7 cellular contexts compared by ENCODE assay signal in the genomic region with DNA sequence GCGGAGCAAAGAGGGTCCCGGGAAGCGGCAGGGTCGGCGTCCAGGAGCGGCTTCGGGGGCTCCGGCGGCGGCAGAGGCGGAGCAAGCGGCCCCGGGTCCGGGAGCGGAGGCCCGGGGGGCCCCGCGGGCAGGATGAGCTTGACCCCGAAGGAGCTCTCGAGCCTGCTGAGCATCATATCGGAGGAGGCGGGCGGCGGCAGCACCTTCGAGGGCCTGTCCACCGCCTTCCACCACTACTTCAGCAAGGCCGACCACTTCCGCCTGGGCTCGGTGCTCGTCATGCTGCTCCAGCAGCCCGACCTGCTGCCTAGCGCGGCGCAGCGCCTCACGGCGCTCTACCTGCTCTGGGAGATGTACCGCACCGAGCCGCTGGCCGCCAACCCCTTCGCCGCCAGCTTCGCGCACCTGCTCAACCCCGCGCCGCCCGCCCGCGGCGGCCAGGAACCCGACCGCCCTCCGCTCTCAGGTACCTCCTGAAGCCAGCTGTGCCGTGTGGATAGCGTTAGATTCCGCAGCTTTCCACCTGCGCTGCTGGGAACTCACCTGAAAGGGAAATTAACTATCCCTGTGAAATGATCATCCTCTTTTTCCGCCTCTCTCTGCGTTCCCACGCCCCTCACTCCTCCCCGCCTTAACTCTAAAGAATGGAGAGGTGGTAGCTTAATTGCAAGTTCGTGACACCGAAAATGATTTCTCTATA. TPM values are rescaled to one million over a fixed set of nuclear protein-coding genes. Genes with fewer than 3 reads are reported as not detected.
DNase-seq lines count a peak whose midpoint lies in the region; ATAC-seq, FAIRE-seq and TF ChIP-seq lines count a peak whose summit lies in the region.

No MANE protein-coding gene starts in this region.

- FAIRE-seq in GM12892 (lab: Jason Lieb, UNC): no peak

- peak; percentile 57 for DNase-seq in GM12892 (ENCODE audit: insufficient read length)
- peak; percentile 69 for DNase-seq in NAMALWA (ENCODE audit: low spot score)
- DNase-seq in WERI-Rb-1: peak; percentile 37
- DNase-seq in cerebellar cortex (ENCODE audit: low spot score): peak; percentile 25
- DNase-seq in left lobe of liver (ENCODE audit: low spot score): peak; percentile 69
- DNase-seq in stimulated activated CD4-positive, alpha-beta T cell treated with anti-CD3 and anti-CD28 coated beads, Interleukin-4, amount 100 ng/mL, for 24 hours: peak; percentile 71

- peaks cover 4 to 15% of the 10 kb centered on the region in 2 experiments; a peak in 2 of 3 replicates for H3K36me3 ChIP-seq in HEK293 (ENCODE audit: control insufficient read depth in 2 of 2, insufficient read depth in 1 of 2, low read length in 2 of 2)
- H3K36me3 ChIP-seq in WERI-Rb-1: peaks cover 26% of the 10 kb centered on the region

- ATAC-seq in left lobe of liver: peak; percentile 68

- 0 out of 2 replicates have a peak, but pooled peaks cover 2% of the 10 kb centered on the region for H3K4me1 ChIP-seq in HEK293 (ENCODE audit: control insufficient read depth, insufficient read depth, low read length)

- TF ChIP-seq CTCF in HEK293 (tag by site-specific recombination; IDR thresholded peaks at IDR 0.05): peak; percentile 18; the same call in 1 of the 2 replicates
- no peak for TF ChIP-seq CTCF in WERI-Rb-1 (IDR thresholded peaks at IDR 0.05; ENCODE audit: low read depth, low read length)

- peak overlapping the region; percentile 98 for H3K4me3 ChIP-seq in HEK293 (ENCODE audit: low read depth, low read length)
- H3K4me3 ChIP-seq in WERI-Rb-1 (ENCODE audit: low read depth, low read length): peak overlapping the region; percentile 51

- CTCF ChIA-PET in HEK293 (lab: Yijun Ruan, JAX): interaction anchor here (0.8 to 4.1 kb wide), 5 partner anchors 13 to 217 kb away, joined by 3 to 24 read pairs (median 3); no protein-coding TSS in a partner anchor

- no peak for TF ChIP-seq POLR2A in GM12892 (IDR thresholded peaks at IDR 0.05; ENCODE audit: low read depth, low read length)

- H3K9me3 ChIP-seq in HEK293 (ENCODE audit: control insufficient read depth, insufficient read depth, low read depth, low read length) (no peaks in the 10 kb centered on the region), WERI-Rb-1 (ENCODE audit: severe bottlenecking) (peaks cover 1% of the 10 kb centered on the region)

- H3K27me3 ChIP-seq in WERI-Rb-1 (ENCODE audit: insufficient read depth, low read depth, severe bottlenecking): no peaks in the 10 kb centered on the region

- H3K27ac ChIP-seq in HEK293 (ENCODE audit: extremely low read depth, low read depth, low read length) (peak overlapping the region; percentile 87), WERI-Rb-1 (peak overlapping the region; percentile 98)

- POLR2A ChIA-PET in HEK293 (lab: Yijun Ruan, JAX): interaction anchor here (1.1 to 2.6 kb wide), 9 partner anchors 12 to 251 kb away, joined by 3 to 8 read pairs (median 4); a partner anchor contains a TSS

TF ChIP-seq in HEK293, 187 proteins besides CTCF, POLR2A, EP300 and RAD21 (continues in another document):
- TF ChIP-seq, protein P1, sequence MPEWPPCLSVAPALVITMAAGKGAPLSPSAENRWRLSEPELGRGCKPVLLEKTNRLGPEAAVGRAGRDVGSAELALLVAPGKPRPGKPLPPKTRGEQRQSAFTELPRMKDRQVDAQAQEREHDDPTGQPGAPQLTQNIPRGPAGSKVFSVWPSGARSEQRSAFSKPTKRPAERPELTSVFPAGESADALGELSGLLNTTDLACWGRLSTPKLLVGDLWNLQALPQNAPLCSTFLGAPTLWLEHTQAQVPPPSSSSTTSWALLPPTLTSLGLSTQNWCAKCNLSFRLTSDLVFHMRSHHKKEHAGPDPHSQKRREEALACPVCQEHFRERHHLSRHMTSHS (tag by site-specific recombination; IDR thresholded peaks at IDR 0.05): no peak
- TF ChIP-seq, protein P2, sequence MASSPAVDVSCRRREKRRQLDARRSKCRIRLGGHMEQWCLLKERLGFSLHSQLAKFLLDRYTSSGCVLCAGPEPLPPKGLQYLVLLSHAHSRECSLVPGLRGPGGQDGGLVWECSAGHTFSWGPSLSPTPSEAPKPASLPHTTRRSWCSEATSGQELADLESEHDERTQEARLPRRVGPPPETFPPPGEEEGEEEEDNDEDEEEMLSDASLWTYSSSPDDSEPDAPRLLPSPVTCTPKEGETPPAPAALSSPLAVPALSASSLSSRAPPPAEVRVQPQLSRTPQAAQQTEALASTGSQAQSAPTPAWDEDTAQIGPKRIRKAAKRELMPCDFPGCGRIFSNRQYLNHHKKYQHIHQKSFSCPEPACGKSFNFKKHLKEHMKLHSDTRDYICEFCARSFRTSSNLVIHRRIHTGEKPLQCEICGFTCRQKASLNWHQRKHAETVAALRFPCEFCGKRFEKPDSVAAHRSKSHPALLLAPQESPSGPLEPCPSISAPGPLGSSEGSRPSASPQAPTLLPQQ (tag by site-specific recombination; IDR thresholded peaks at IDR 0.05): no peak
- TF ChIP-seq ZNF2 (tag by site-specific recombination; IDR thresholded peaks at IDR 0.05): no peak
- TF ChIP-seq, protein P3, sequence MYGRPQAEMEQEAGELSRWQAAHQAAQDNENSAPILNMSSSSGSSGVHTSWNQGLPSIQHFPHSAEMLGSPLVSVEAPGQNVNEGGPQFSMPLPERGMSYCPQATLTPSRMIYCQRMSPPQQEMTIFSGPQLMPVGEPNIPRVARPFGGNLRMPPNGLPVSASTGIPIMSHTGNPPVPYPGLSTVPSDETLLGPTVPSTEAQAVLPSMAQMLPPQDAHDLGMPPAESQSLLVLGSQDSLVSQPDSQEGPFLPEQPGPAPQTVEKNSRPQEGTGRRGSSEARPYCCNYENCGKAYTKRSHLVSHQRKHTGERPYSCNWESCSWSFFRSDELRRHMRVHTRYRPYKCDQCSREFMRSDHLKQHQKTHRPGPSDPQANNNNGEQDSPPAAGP (tag by site-specific recombination; IDR thresholded peaks at IDR 0.05): no peak
- peak; percentile 41; the same call in 1 of the 2 replicates for TF ChIP-seq SP3 (tag by site-specific recombination; IDR thresholded peaks at IDR 0.05)
- TF ChIP-seq, protein P4, sequence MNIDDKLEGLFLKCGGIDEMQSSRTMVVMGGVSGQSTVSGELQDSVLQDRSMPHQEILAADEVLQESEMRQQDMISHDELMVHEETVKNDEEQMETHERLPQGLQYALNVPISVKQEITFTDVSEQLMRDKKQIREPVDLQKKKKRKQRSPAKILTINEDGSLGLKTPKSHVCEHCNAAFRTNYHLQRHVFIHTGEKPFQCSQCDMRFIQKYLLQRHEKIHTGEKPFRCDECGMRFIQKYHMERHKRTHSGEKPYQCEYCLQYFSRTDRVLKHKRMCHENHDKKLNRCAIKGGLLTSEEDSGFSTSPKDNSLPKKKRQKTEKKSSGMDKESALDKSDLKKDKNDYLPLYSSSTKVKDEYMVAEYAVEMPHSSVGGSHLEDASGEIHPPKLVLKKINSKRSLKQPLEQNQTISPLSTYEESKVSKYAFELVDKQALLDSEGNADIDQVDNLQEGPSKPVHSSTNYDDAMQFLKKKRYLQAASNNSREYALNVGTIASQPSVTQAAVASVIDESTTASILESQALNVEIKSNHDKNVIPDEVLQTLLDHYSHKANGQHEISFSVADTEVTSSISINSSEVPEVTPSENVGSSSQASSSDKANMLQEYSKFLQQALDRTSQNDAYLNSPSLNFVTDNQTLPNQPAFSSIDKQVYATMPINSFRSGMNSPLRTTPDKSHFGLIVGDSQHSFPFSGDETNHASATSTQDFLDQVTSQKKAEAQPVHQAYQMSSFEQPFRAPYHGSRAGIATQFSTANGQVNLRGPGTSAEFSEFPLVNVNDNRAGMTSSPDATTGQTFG (tag by site-specific recombination; IDR thresholded peaks at IDR 0.05; ENCODE audit: borderline replicate concordance): no peak
- TF ChIP-seq ZFHX2 (tag by site-specific recombination; conservative IDR thresholded peaks at IDR 0.05): no peak
- TF ChIP-seq ZNF560 (tag by site-specific recombination; IDR thresholded peaks at IDR 0.05; ENCODE audit: borderline replicate concordance): no peak
- TF ChIP-seq ZNF266 (tag by site-specific recombination; IDR thresholded peaks at IDR 0.05; ENCODE audit: low read depth): no peak
- peak; percentile 79 for TF ChIP-seq PRDM1 (tag by site-specific recombination; IDR thresholded peaks at IDR 0.05)
- no peak for TF ChIP-seq MZF1 (tag by site-specific recombination; IDR thresholded peaks at IDR 0.05; ENCODE audit: borderline replicate concordance)
- no peak for TF ChIP-seq ZFP37 (tag by site-specific recombination; IDR thresholded peaks at IDR 0.05)
- TF ChIP-seq ZNF610 (tag by site-specific recombination; IDR thresholded peaks at IDR 0.05; ENCODE audit: borderline replicate concordance): no peak
- peak; percentile 87 for TF ChIP-seq ZBTB20 (tag by site-specific recombination; IDR thresholded peaks at IDR 0.05)
- no peak for TF ChIP-seq GLI2 (tag by site-specific recombination; IDR thresholded peaks at IDR 0.05; ENCODE audit: borderline replicate concordance, low read depth)
- TF ChIP-seq ZSCAN30 (tag by site-specific recombination; IDR thresholded peaks at IDR 0.05): peak; percentile 41; the same call in 1 of the 2 replicates
- TF ChIP-seq ZNF768 (tag by site-specific recombination; IDR thresholded peaks at IDR 0.05): no peak
- no peak for TF ChIP-seq GLIS2 (tag by site-specific recombination; IDR thresholded peaks at IDR 0.05)
- no peak for TF ChIP-seq ZNF658 (tag by site-specific recombination; IDR thresholded peaks at IDR 0.05)
- TF ChIP-seq ZNF211 (tag by site-specific recombination; IDR thresholded peaks at IDR 0.05; ENCODE audit: low read depth): no peak
- no peak for TF ChIP-seq ZEB2 (tag by site-specific recombination; IDR thresholded peaks at IDR 0.05)
- no peak for TF ChIP-seq TCF7L2 (IDR thresholded peaks at IDR 0.05; ENCODE audit: borderline replicate concordance, low read depth, low read length)
- TF ChIP-seq ZNF670 (tag by site-specific recombination; IDR thresholded peaks at IDR 0.05; ENCODE audit: low read depth): no peak
- TF ChIP-seq ZNF155 (tag by site-specific recombination; IDR thresholded peaks at IDR 0.05): no peak
- no peak for TF ChIP-seq SP2 (tag by site-specific recombination; IDR thresholded peaks at IDR 0.05)
- peak; percentile 80; the same call in 1 of the 2 replicates for TF ChIP-seq ZBTB17 (tag by site-specific recombination; IDR thresholded peaks at IDR 0.05)
- no peak for TF ChIP-seq BCL11B (tag by site-specific recombination; IDR thresholded peaks at IDR 0.05; ENCODE audit: low read depth)

RNA-seq across cellular contexts. Expression of a gene that starts 0.5 kb away (rescaled TPM):
- polyA plus RNA-seq in GM12892 (2012; ENCODE audit: missing spikeins): 33.0 TPM
- 17.8 TPM for total RNA-seq in left lobe of liver

RNA-seq across cellular contexts. Expression of a gene that starts 55.3 kb away (rescaled TPM):
- 17.3 TPM for polyA plus RNA-seq in GM12892 (2012; ENCODE audit: missing spikeins)
- total RNA-seq in left lobe of liver: 18.6 TPM

Comparison
In these comparisons a context has a peak if more than half of its experiments do, and no peak if none do; other contexts are left out.
1. Peak in every context shown above with its lines: DNase-seq, ATAC-seq, H3K4me3 ChIP-seq and H3K27ac ChIP-seq.